ENCODE assay signal across 8 cellular contexts in genomic region chr20:53609501-53610445, GRCh38. TPM values are rescaled to one million over a fixed set of nuclear protein-coding genes. Genes with fewer than 3 reads are reported as not detected.
A peak's percentile ranks its signal among the peaks of the same experiment; 100 is the strongest.
DNase-seq lines count a peak whose midpoint lies in the region; ATAC-seq and TF ChIP-seq lines count a peak whose summit lies in the region.

No MANE protein-coding gene starts in this region.

- DNase-seq in Daoy (ENCODE audit: low read depth) (peak; percentile 55), Peyer's patch (peak in 2 of 3 donors; percentile 80 to 87), inferior parietal cortex (ENCODE audit: extremely low spot score) (no peak), midbrain (lab: John Stamatoyannopoulos, UW) (no peak)
- DNase-seq in activated gamma-delta T cell treated with anti-CD3 and anti-CD28 coated beads, Interleukin-2, amount 50 U/mL, for 16 hours (ENCODE audit: low read depth), result peak; percentile 44
- peak; percentile 43 to 74 (median 44) for DNase-seq in stimulated activated CD4-positive, alpha-beta T cell treated with anti-CD3 and anti-CD28 coated beads, TNF-alpha, amount 100 ng/mL, for 24 hours (ENCODE audit: low read depth in 3 of 3)

- peak; percentile 41 for ATAC-seq in HG03521 (IDR thresholded peaks at IDR 0.05; ENCODE audit: unreplicated experiment)

- TF ChIP-seq POLR2A in Peyer's patch (IDR thresholded peaks at IDR 0.05), result no peak

- no peak for TF ChIP-seq CTCF in Peyer's patch (IDR thresholded peaks at IDR 0.05)

- H3K36me3 ChIP-seq in Peyer's patch, result no peaks in the 10 kb centered on the region

- H3K9me3 ChIP-seq in Peyer's patch, result no peaks in the 10 kb centered on the region

- peak overlapping the region; percentile 57 to 68 (median 62) for H3K27ac ChIP-seq in Peyer's patch
- H3K27ac ChIP-seq in layer of hippocampus (ENCODE audit: low read depth, low read length), result peak overlapping the region; percentile 46

- no peaks in the 10 kb centered on the region for H3K27me3 ChIP-seq in Peyer's patch
- H3K27me3 ChIP-seq in layer of hippocampus (ENCODE audit: control insufficient read depth, insufficient read depth, low read length), result no peaks in the 10 kb centered on the region

- peak overlapping the region in 3 of 4 donors; percentile 10 to 15 (median 14) for H3K4me3 ChIP-seq in Peyer's patch

- peaks cover 0 to 3% (median 1%) of the 10 kb centered on the region in 4 donors for H3K4me1 ChIP-seq in Peyer's patch

RNA-seq across cellular contexts. Expression of gene ZNF217, which starts 16.1 kb away (rescaled TPM):
- total RNA-seq in Daoy (2014; rRNA removed; shearing (Covaris generic)), result 6.8 and 9.7 TPM in 2 replicates
- 10 to 100 TPM; 23.3 to 59.4 (median 43.4) TPM for total RNA-seq in Peyer's patch

Comparison
In these comparisons a context has a peak if more than half of its experiments do, and no peak if none do; other contexts are left out.
1. DNase-seq: peak in Daoy (single experiment), Peyer's patch (2 of 3), activated gamma-delta T cell treated with anti-CD3 and anti-CD28 coated beads, Interleukin-2, amount 50 U/mL, for 16 hours (single experiment) and stimulated activated CD4-positive, alpha-beta T cell treated with anti-CD3 and anti-CD28 coated beads, TNF-alpha, amount 100 ng/mL, for 24 hours (3 of 3); none in inferior parietal cortex (single experiment) and midbrain (single experiment).